Comparison of ENCODE assay signal across 8 cellular contexts in the genomic region with DNA sequence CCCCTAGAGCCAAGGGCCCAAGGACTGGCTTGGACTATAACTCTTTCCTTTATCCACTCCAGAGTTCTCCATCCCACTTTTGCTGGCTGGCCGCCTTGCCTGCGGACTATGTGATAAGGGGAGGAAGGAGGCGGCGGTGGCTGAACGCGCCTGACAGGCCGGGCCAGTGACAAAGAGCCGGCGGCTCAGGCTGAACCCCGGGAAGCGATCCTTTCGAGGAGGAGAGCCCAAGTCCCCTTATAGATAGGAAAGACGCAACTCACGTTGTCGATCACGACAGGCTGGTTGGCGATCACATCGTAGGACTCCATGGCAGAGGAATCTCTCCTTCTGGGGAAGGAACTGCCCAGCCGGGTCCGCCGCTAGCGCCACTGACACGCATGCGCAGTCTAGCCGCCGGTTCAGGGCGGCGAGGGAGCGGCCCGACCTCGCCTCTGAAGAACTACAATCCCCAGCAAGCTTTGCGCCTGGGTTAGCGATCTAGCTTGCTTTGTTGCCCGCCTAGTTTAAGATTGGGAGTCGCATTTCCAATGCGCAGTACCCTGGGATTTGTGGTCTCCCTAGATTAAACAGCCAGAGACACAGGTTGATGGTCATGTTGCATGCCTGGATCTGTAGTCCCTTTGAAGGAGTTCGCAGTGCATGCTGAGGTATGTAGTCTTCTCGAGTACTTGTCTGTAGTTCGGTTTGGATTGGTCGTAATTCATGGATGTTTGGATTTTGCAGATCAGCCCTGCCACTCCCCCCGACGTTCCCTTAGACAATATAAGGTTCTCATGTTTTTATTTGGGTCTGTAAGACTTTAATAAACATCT. TPM values are rescaled to one million over a fixed set of nuclear protein-coding genes. Genes with fewer than 3 reads are reported as not detected.
DNase-seq lines count a peak whose midpoint lies in the region; ATAC-seq and TF ChIP-seq lines count a peak whose summit lies in the region.

Gene ACTR1A, minus strand, starts transcription at position 376 of the 815 bp plus-strand sequence. Its CDS starts 65 bp downstream, at position 311.

- peaks cover 38% of the 10 kb centered on the region for H3K4me1 Mint-ChIP-seq in activated T-cell treated with anti-CD3 and anti-CD28 coated beads, Interleukin-2, amount 50 U/mL, for 24 hours (ENCODE audit: low read depth)

- no peak within 1 kb of the TSS for H3K27ac Mint-ChIP-seq in activated T-cell treated with anti-CD3 and anti-CD28 coated beads, Interleukin-2, amount 50 U/mL, for 24 hours

- no peaks in the 10 kb centered on the region for H3K9me3 Mint-ChIP-seq in activated T-cell treated with anti-CD3 and anti-CD28 coated beads, Interleukin-2, amount 50 U/mL, for 24 hours

- peak; percentile 90 for TF ChIP-seq POLR2A in erythroblast (IDR thresholded peaks at IDR 0.05; ENCODE audit: low read length)

- ATAC-seq in GM21723 (IDR thresholded peaks at IDR 0.05; ENCODE audit: unreplicated experiment) = peak; percentile 55

- no peak within 1 kb of the TSS for H3K4me3 Mint-ChIP-seq in activated T-cell treated with anti-CD3 and anti-CD28 coated beads, Interleukin-2, amount 50 U/mL, for 24 hours

- H3K27me3 Mint-ChIP-seq in activated T-cell treated with anti-CD3 and anti-CD28 coated beads, Interleukin-2, amount 50 U/mL, for 24 hours = no peaks in the 10 kb centered on the region

- H3K36me3 Mint-ChIP-seq in activated T-cell treated with anti-CD3 and anti-CD28 coated beads, Interleukin-2, amount 50 U/mL, for 24 hours (ENCODE audit: low read depth) = peaks cover 32% of the 10 kb centered on the region

- peak; percentile 99 for DNase-seq in DMS53 treated with DMSO at 0.1 percent for 48 hours (lab: John Stamatoyannopoulos, UW; ENCODE audit: unreplicated experiment)
- peak; percentile 97 for DNase-seq in KG1 (lab: John Stamatoyannopoulos, UW)
- DNase-seq in activated T-cell treated with anti-CD3 and anti-CD28 coated beads, Interleukin-2, amount 50 U/mL, for 24 hours = peak; percentile 96
- peak; percentile 98 for DNase-seq in erythroblast (lab: John Stamatoyannopoulos, UW)
- DNase-seq in mucosa of gallbladder (ENCODE audit: low spot score) = peak; percentile 98
- peak; percentile 83 to 86 for DNase-seq in stimulated activated CD8-positive, alpha-beta memory T cell treated with anti-CD3 and anti-CD28 coated beads, Interleukin-4, amount 100 ng/mL, for 4 hours (ENCODE audit: low read depth in 2 of 2, low spot score in 1 of 2)

TF ChIP-seq in PFSK-1, 5 proteins besides CTCF, POLR2A, EP300 and RAD21:
- peak; percentile 50; the same call in 1 of the 2 replicates for TF ChIP-seq TAF1 (IDR thresholded peaks at IDR 0.05; ENCODE audit: borderline replicate concordance, insufficient read depth, low read length)
- TF ChIP-seq REST (IDR thresholded peaks at IDR 0.05; ENCODE audit: insufficient read depth in 1 of 2, low read depth in 2 of 2, low read length in 2 of 2) = no peak
- TF ChIP-seq SIN3A (IDR thresholded peaks at IDR 0.05; ENCODE audit: borderline replicate concordance, insufficient read depth, low read length) = peak; percentile 50
- peak; percentile 78 for TF ChIP-seq POLR2AphosphoS5 (IDR thresholded peaks at IDR 0.05; ENCODE audit: low read depth, low read length)
- TF ChIP-seq FOXP2 (optimal IDR thresholded peaks at IDR 0.05; ENCODE audit: borderline replicate concordance, extremely low read depth, extremely low read length, insufficient read depth) = no peak

RNA-seq across cellular contexts. Expression of gene ACTR1A, which starts in this region (rescaled TPM):
- polyA plus RNA-seq in PFSK-1 (2012; ENCODE audit: insufficient read length, low read depth) = 59.5 TPM
- total RNA-seq in mucosa of gallbladder = 96.4 TPM

Comparison
In these comparisons a context has a peak if more than half of its experiments do, and no peak if none do; other contexts are left out.
1. Peak in every context shown above with its lines: DNase-seq and ATAC-seq.